9 cellular contexts compared by ENCODE assay signal in genomic region chr19:44755219-44755618, GRCh38. TPM values are rescaled to one million over a fixed set of nuclear protein-coding genes. Genes with fewer than 3 reads are reported as not detected.
DNase-seq lines count a peak whose midpoint lies in the region; ATAC-seq and TF ChIP-seq lines count a peak whose summit lies in the region.
"Had no signal": no experiment of that assay in that cellular context is flagged by ENCODE, and none has a peak within 500 bp of the region (broad histone marks: within the 10 kb centered on the region; RNA-seq: fewer than 3 reads in every experiment).

No MANE protein-coding gene starts in this region.

- TF ChIP-seq CTCF in HEK293 (tag by site-specific recombination; IDR thresholded peaks at IDR 0.05) (no peak), WERI-Rb-1 (IDR thresholded peaks at IDR 0.05; ENCODE audit: low read depth, low read length) (no peak), spleen (IDR thresholded peaks at IDR 0.05 in 8 of 11, conservative IDR thresholded peaks at IDR 0.05 in 3 of 11) (no peak)

- H3K4me3 ChIP-seq in HEK293 (ENCODE audit: low read depth, low read length): no peak overlapping the region
- H3K4me3 ChIP-seq in WERI-Rb-1 (ENCODE audit: low read depth, low read length): no peak overlapping the region
- H3K4me3 ChIP-seq in iPS-15b (ENCODE audit: low read depth, low read length): peak overlapping the region; percentile 27
- peak overlapping the region in 6 of 8 donors; percentile 48 to 85 (median 68) for H3K4me3 ChIP-seq in spleen

- 45 to 64% (median 58%) methylated on average over 4 of the region's 4 CpGs for WGBS in spleen, 5 donors

- no peak overlapping the region for H3K9ac ChIP-seq in iPS-15b (ENCODE audit: low read depth, low read length)

- TF ChIP-seq POLR2A in spleen (IDR thresholded peaks at IDR 0.05): no peak

- H3K27ac ChIP-seq in HEK293 (ENCODE audit: extremely low read depth, low read depth, low read length): peak overlapping the region; percentile 42; the same call in 1 of the 2 replicates
- peak overlapping the region; percentile 81; the same call in 1 of the 2 replicates for H3K27ac ChIP-seq in WERI-Rb-1
- peak overlapping the region; percentile 93 to 99 (median 97) for H3K27ac ChIP-seq in spleen

- H3K27me3 ChIP-seq in WERI-Rb-1 (ENCODE audit: insufficient read depth, low read depth, severe bottlenecking) (no peaks in the 10 kb centered on the region), iPS-15b (ENCODE audit: control insufficient read depth, insufficient read depth, low read length) (peaks cover 50% of the 10 kb centered on the region), spleen (replicated peaks in 1 of 7) (no peaks in the 10 kb centered on the region)

- no peaks in the 10 kb centered on the region for H3K9me3 ChIP-seq in HEK293 (ENCODE audit: control insufficient read depth, insufficient read depth, low read depth, low read length)
- H3K9me3 ChIP-seq in WERI-Rb-1 (ENCODE audit: severe bottlenecking): no peaks in the 10 kb centered on the region
- H3K9me3 ChIP-seq in iPS-15b (ENCODE audit: control insufficient read depth, insufficient read depth, low read length): no peaks in the 10 kb centered on the region
- no peaks in the 10 kb centered on the region for H3K9me3 ChIP-seq in spleen

- ATAC-seq in GM19023 (IDR thresholded peaks at IDR 0.05; ENCODE audit: unreplicated experiment): no peak

- H3K4me1 ChIP-seq in HEK293 (ENCODE audit: control insufficient read depth, insufficient read depth, low read length): peaks cover 18% of the 10 kb centered on the region
- peaks cover 19% of the 10 kb centered on the region for H3K4me1 ChIP-seq in iPS-15b (ENCODE audit: control insufficient read depth, insufficient read depth, low read length)
- peaks cover 49 to 100% (median 82%) of the 10 kb centered on the region in 6 donors for H3K4me1 ChIP-seq in spleen

- intact Hi-C loops in spleen (cut with DNase I; ENCODE audit: low total_unique reads): no loop called here

- POLR2A ChIA-PET in HEK293 (lab: Yijun Ruan, JAX): interaction anchor here (1.5 kb wide), 1 partner anchor 11 kb away, joined by 3 read pairs; no protein-coding TSS in a partner anchor

- DNase-seq in WERI-Rb-1: no peak
- DNase-seq in spleen: no peak
- DNase-seq in NOMO-1 treated with dmso at 0.1 percent for 144 hours (lab: John Stamatoyannopoulos, UW; ENCODE audit: unreplicated experiment): no peak
- no peak for DNase-seq in mucosa of gallbladder (ENCODE audit: low spot score)
- DNase-seq in COLO668 (lab: John Stamatoyannopoulos, UW; ENCODE audit: unreplicated experiment): no peak
- DNase-seq: NCI-H1694 treated with DMSO at 0.1 percent for 48 hours had no signal

- H3K36me3 ChIP-seq in HEK293 (ENCODE audit: control insufficient read depth in 2 of 2, insufficient read depth in 1 of 2, low read length in 2 of 2) (peaks cover 8 to 23% of the 10 kb centered on the region in 2 experiments; a peak in 2 of 3 replicates), WERI-Rb-1 (peaks cover 5% of the 10 kb centered on the region), iPS-15b (ENCODE audit: control insufficient read depth, insufficient read depth, low read length) (no peaks in the 10 kb centered on the region), spleen (peaks cover 0 to 78% (median 66%) of the 10 kb centered on the region in 6 donors)

- CTCF ChIA-PET in HEK293 (lab: Yijun Ruan, JAX): interaction anchor here (1.2 to 4.8 kb wide), 2 partner anchors 17 to 31 kb away, joined by 4 to 26 read pairs; no protein-coding TSS in a partner anchor

TF ChIP-seq in HEK293, 187 proteins besides CTCF, POLR2A, EP300 and RAD21:
- TF ChIP-seq AEBP2 (tag by site-specific recombination; IDR thresholded peaks at IDR 0.05; ENCODE audit: borderline replicate concordance): no peak
- TF ChIP-seq ZNF416 (tag by site-specific recombination; IDR thresholded peaks at IDR 0.05): no peak
- no peak for TF ChIP-seq GLIS2 (tag by site-specific recombination; IDR thresholded peaks at IDR 0.05)
- no peak for TF ChIP-seq ZNF488 (tag by site-specific recombination; IDR thresholded peaks at IDR 0.05)
- TF ChIP-seq ZBTB1 (tag by site-specific recombination; IDR thresholded peaks at IDR 0.05): no peak

RNA-seq across cellular contexts. Expression of gene BCL3, which starts 6.7 kb away (rescaled TPM):
- 100 to 1,000 TPM in 4 of 7 donors, 10 to 100 TPM in 3; 64.3 to 229 (median 145) TPM for total RNA-seq in spleen
- polyA plus RNA-seq in spleen: 10 to 100 TPM; 26.5 to 56.7 (median 37.7) TPM
- total RNA-seq in mucosa of gallbladder: 44.3 TPM

RNA-seq across cellular contexts. Expression of gene CBLC, which starts 22.5 kb away (rescaled TPM):
- total RNA-seq in spleen: not detected
- not detected for polyA plus RNA-seq in spleen
- total RNA-seq in mucosa of gallbladder: 47.4 TPM

RNA-seq across cellular contexts. Expression of gene BCAM, which starts 53.7 kb away (rescaled TPM):
- 10 to 100 TPM; 26.3 to 64.8 (median 55.6) TPM for total RNA-seq in spleen
- polyA plus RNA-seq in spleen: 10 to 100 TPM in 1 of 3 donors, 1 to 10 TPM in 2; 4.9 to 28.6 (median 8.0) TPM
- 75.9 TPM for total RNA-seq in mucosa of gallbladder

RNA-seq across cellular contexts. Expression of gene CEACAM16, which starts 56.3 kb away (rescaled TPM):
- total RNA-seq in spleen: not detected
- not detected for polyA plus RNA-seq in spleen
- total RNA-seq in mucosa of gallbladder: 0.12 TPM

Comparison
In these comparisons a context has a peak if more than half of its experiments do, and no peak if none do; other contexts are left out.
1. H3K27ac ChIP-seq: peak in every context shown above with its lines; median percentile 97 in spleen; 81 in WERI-Rb-1; 42 in HEK293.
2. H3K4me3 ChIP-seq: peak in iPS-15b (single experiment) and spleen (6 of 8); none in HEK293 (single experiment) and WERI-Rb-1 (single experiment).
3. RNA of gene CBLC, which starts 22.5 kb away (total RNA-seq): 47.4 TPM in mucosa of gallbladder (single experiment); not detected in spleen; every median in the first group is over 10 times any median in the second.